In genomic region chr1:156751724-156752481, GRCh38 we compare ENCODE assay signal across 8 cellular contexts. TPM values are rescaled to one million over a fixed set of nuclear protein-coding genes. Genes with fewer than 3 reads are reported as not detected.
DNase-seq lines count a peak whose midpoint lies in the region; ATAC-seq and TF ChIP-seq lines count a peak whose summit lies in the region.

No MANE protein-coding gene starts in this region.

- peak; percentile 76 for DNase-seq in AG09309 (ENCODE audit: low read depth)
- DNase-seq in NCI-H460 (ENCODE audit: extremely low read depth, low read depth), result peak; percentile 98
- DNase-seq in activated CD4-positive, alpha-beta T cell treated with anti-CD3 and anti-CD28 coated beads for 24 hours (ENCODE audit: low read depth in 2 of 2), result peak; percentile 96 to 98
- peak; percentile 98 for DNase-seq in cerebellum (ENCODE audit: low spot score)
- DNase-seq in kidney epithelial cell (ENCODE audit: low read depth), result peak; percentile 64
- DNase-seq in stimulated activated CD4-positive, alpha-beta T cell treated with anti-CD3 and anti-CD28 coated beads, Interleukin-15, amount 100 ng/mL, for 1 hour (ENCODE audit: low read depth in 1 of 2, low spot score in 1 of 2), result peak; percentile 95 to 97

- peak overlapping the region; percentile 69 for H3K4me3 ChIP-seq in AG09309 (ENCODE audit: control insufficient read depth, low read depth, low read length)
- H3K4me3 ChIP-seq in kidney epithelial cell (ENCODE audit: low read depth, low read length), result peak overlapping the region; percentile 96

- TF ChIP-seq CTCF in AG09309 (IDR thresholded peaks at IDR 0.05; ENCODE audit: control insufficient read depth, insufficient read depth, low read depth, low read length, missing control alignments) (no peak), kidney epithelial cell (IDR thresholded peaks at IDR 0.05; ENCODE audit: insufficient read depth, low read length, poor library complexity, severe bottlenecking) (no peak)

- no peaks in the 10 kb centered on the region for H3K27me3 ChIP-seq in kidney epithelial cell (ENCODE audit: control insufficient read depth, insufficient read depth, low read length)

- ATAC-seq in GM19025 (IDR thresholded peaks at IDR 0.05; ENCODE audit: low read depth, unreplicated experiment) (peak; percentile 61), HG03432 (IDR thresholded peaks at IDR 0.05; ENCODE audit: unreplicated experiment) (peak; percentile 71)

- H3K36me3 ChIP-seq in kidney epithelial cell (ENCODE audit: control insufficient read depth, insufficient read depth, low read length), result no peaks in the 10 kb centered on the region

RNA-seq across cellular contexts. Expression of gene HDGF, which starts 0.4 kb away (rescaled TPM):
- 460 and 499 TPM in 2 replicates for total RNA-seq in NCI-H460 (2014; rRNA removed; shearing (Covaris generic))
- 416 and 465 TPM in 2 replicates for polyA plus RNA-seq in NCI-H460 (2014; cell fraction: nucleus; rRNA removed)
- total RNA-seq in cerebellum, result 58.7 TPM
- 271 and 296 TPM in 2 replicates for total RNA-seq in kidney epithelial cell

RNA-seq across cellular contexts. Expression of gene MRPL24, which starts 11.0 kb away (rescaled TPM):
- total RNA-seq in NCI-H460 (2014; rRNA removed; shearing (Covaris generic)), result 175 and 203 TPM in 2 replicates
- 125 and 176 TPM in 2 replicates for polyA plus RNA-seq in NCI-H460 (2014; cell fraction: nucleus; rRNA removed)
- total RNA-seq in cerebellum (13.8 TPM), kidney epithelial cell (42.5 and 62.2 TPM in 2 replicates)

RNA-seq across cellular contexts. Expression of gene PRCC, which starts 15.4 kb away (rescaled TPM):
- 52.0 and 67.4 TPM in 2 replicates for total RNA-seq in NCI-H460 (2014; rRNA removed; shearing (Covaris generic))
- 28.6 and 36.7 TPM in 2 replicates for polyA plus RNA-seq in NCI-H460 (2014; cell fraction: nucleus; rRNA removed)
- total RNA-seq in cerebellum (27.3 TPM), kidney epithelial cell (56.0 and 59.3 TPM in 2 replicates)

RNA-seq across cellular contexts. Expression of gene ISG20L2, which starts 23.3 kb away (rescaled TPM):
- 42.1 and 42.2 TPM in 2 replicates for total RNA-seq in NCI-H460 (2014; rRNA removed; shearing (Covaris generic))
- 20.0 and 24.0 TPM in 2 replicates for polyA plus RNA-seq in NCI-H460 (2014; cell fraction: nucleus; rRNA removed)
- 12.0 TPM for total RNA-seq in cerebellum
- total RNA-seq in kidney epithelial cell, result 17.7 and 25.1 TPM in 2 replicates

RNA-seq across cellular contexts. Expression of gene METTL25B, which starts 23.6 kb away (rescaled TPM):
- total RNA-seq in NCI-H460 (2014; rRNA removed; shearing (Covaris generic)), result 24.6 and 32.1 TPM in 2 replicates
- 36.3 and 50.7 TPM in 2 replicates for polyA plus RNA-seq in NCI-H460 (2014; cell fraction: nucleus; rRNA removed)
- total RNA-seq in cerebellum, result 7.9 TPM
- 13.0 and 13.6 TPM in 2 replicates for total RNA-seq in kidney epithelial cell

Comparison
In these comparisons a context has a peak if more than half of its experiments do, and no peak if none do; other contexts are left out.
1. Peak in every context shown above with its lines: DNase-seq, ATAC-seq and H3K4me3 ChIP-seq.